In the genomic region with DNA sequence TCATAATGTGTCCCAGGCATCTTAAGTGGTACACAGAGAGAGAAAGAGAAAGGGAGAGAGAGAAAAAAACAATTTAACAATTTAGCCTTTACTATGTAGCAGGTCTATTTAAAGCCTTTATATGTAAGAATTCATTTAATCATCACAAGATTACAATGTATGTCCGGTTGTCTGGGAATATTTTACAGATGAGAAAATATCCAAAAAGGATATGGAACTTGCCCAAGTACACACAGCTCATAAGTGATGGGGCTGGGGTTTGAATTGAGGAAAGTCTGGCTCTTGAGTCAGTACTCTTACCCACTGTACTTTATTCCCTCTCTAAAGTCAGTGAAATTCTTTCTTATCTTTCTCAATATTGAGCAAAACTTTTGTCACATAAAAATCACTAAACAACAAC, we compare ENCODE assay signal across 20 cellular contexts.
"Had no signal": no experiment of that assay in that cellular context is flagged by ENCODE, and none has a peak within 500 bp of the region (broad histone marks: within the 10 kb centered on the region; RNA-seq: fewer than 3 reads in every experiment).

No MANE protein-coding gene starts in this region.

- H3K4me3 ChIP-seq: dorsolateral prefrontal cortex, lung, psoas muscle, right lobe of liver, suprapubic skin, thyroid gland had no signal

- H3K4me1 ChIP-seq: psoas muscle, right lobe of liver, suprapubic skin, thyroid gland had no signal

- H3K9me3 ChIP-seq: psoas muscle, right lobe of liver, suprapubic skin, thyroid gland had no signal

- H3K27ac ChIP-seq: dorsolateral prefrontal cortex, psoas muscle, right lobe of liver, suprapubic skin, thyroid gland had no signal

- DNase-seq: cortex of kidney; dorsolateral prefrontal cortex; effector CD8-positive, alpha-beta T cell; foreskin fibroblast; left colon; left ventricle myocardium superior; mesenchymal stem cell; naive B cell; nephron progenitor cell; psoas muscle; retina; right lobe of liver; stimulated activated CD4-positive, alpha-beta T cell treated with anti-CD3 and anti-CD28 coated beads, Interleukin-4, amount 100 ng/mL, for 1 hour; stimulated activated CD8-positive, alpha-beta memory T cell treated with anti-CD3 and anti-CD28 coated beads, Interleukin-4, amount 100 ng/mL, for 48 hours; stimulated activated naive CD8-positive, alpha-beta T cell treated with anti-CD3 and anti-CD28 coated beads, Interleukin-15, Interleukin-2, amounts not matched to agents 100 U/mL and 50 U/mL, for 24 hours; thyroid gland had no signal

- ATAC-seq: esophagus mucosa; left colon; left ventricle myocardium superior; psoas muscle; right lobe of liver; stimulated activated effector memory CD8-positive, alpha-beta T cell treated with anti-CD3 and anti-CD28 coated beads, Interleukin-12 subunit alpha, Interleukin-12 subunit beta, amount 100 ng/mL, for 72 hours; stimulated activated naive CD8-positive, alpha-beta T cell treated with anti-CD3 and anti-CD28 coated beads, Interleukin-15, Interleukin-2, amounts not matched to agents 100 U/mL and 50 U/mL, for 24 hours had no signal

- H3K36me3 ChIP-seq: right lobe of liver, suprapubic skin, thyroid gland had no signal

- H3K27me3 ChIP-seq: dorsolateral prefrontal cortex, right lobe of liver, suprapubic skin, thyroid gland had no signal
